17 cellular contexts compared by ENCODE assay signal in genomic region chr21:38492002-38492401, GRCh38.
DNase-seq lines count a peak whose midpoint lies in the region; ATAC-seq, FAIRE-seq and TF ChIP-seq lines count a peak whose summit lies in the region.
"Had no signal": no experiment of that assay in that cellular context is flagged by ENCODE, and none has a peak within 500 bp of the region (broad histone marks: within the 10 kb centered on the region; RNA-seq: fewer than 3 reads in every experiment).

No MANE protein-coding gene starts in this region.

- H3F3A ChIP-seq in Loucy (ENCODE audit: low read depth): no peaks in the 10 kb centered on the region; the same call in 1 of the 2 replicates

- H2AFZ ChIP-seq in Loucy (ENCODE audit: low read length): no peak overlapping the region

- no peaks in the 10 kb centered on the region for H3K9me3 ChIP-seq in Loucy (ENCODE audit: insufficient read depth, low read depth, low read length)
- H3K9me3 ChIP-seq in iPS-20b (ENCODE audit: insufficient read depth, low read depth, low read length): no peaks in the 10 kb centered on the region
- no peaks in the 10 kb centered on the region for H3K9me3 ChIP-seq in tibial artery

- H3K4me1 ChIP-seq in Loucy (ENCODE audit: insufficient read depth, low read length, poor library complexity, severe bottlenecking) (peaks cover 76% of the 10 kb centered on the region), iPS-20b (ENCODE audit: insufficient read depth, low read length) (peaks cover 53% of the 10 kb centered on the region), tibial artery (peaks cover 0 to 97% (median 41%) of the 10 kb centered on the region in 4 donors)

- H3K4me2 ChIP-seq in Loucy (ENCODE audit: low read depth, low read length, poor library complexity, severe bottlenecking): peak overlapping the region; percentile 91
- H3K4me2 ChIP-seq: KMS-11 had no signal

- peaks cover 46% of the 10 kb centered on the region for H4K20me1 ChIP-seq in Loucy (ENCODE audit: insufficient read depth, low read length, poor library complexity, severe bottlenecking)

- DNase-seq in tibial artery: no peak
- DNase-seq in NCI-H2171 treated with DMSO at 0.1 percent for 48 hours (lab: John Stamatoyannopoulos, UW): no peak
- DNase-seq in HTR-8/SVneo (ENCODE audit: insufficient read length, low spot score): no peak
- DNase-seq: CD8-positive, alpha-beta memory T cell; GF-D8; GOT3; MM.1S; NCI-H1105; NCI-H187 treated with DMSO at 0.1 percent for 48 hours; NCI-H446 treated with DMSO at 0.1 percent for 48 hours; NCI-H774; SIG-M5 had no signal

- no peak for FAIRE-seq in HTR-8/SVneo (lab: Jason Lieb, UNC)

- H3K9ac ChIP-seq in Loucy (ENCODE audit: low read depth, low read length, poor library complexity, severe bottlenecking) (peak overlapping the region; percentile 100), iPS-20b (ENCODE audit: low read depth, low read length) (peak overlapping the region; percentile 76; the same call in 1 of the 2 replicates)
- H3K9ac ChIP-seq: KMS-11 had no signal

- no peak for TF ChIP-seq CTCF in Loucy (conservative IDR thresholded peaks at IDR 0.05; ENCODE audit: low read length)
- TF ChIP-seq CTCF in VCaP (conservative IDR thresholded peaks at IDR 0.05): no peak
- TF ChIP-seq CTCF in tibial artery (IDR thresholded peaks at IDR 0.05): no peak

- no peaks in the 10 kb centered on the region for H3K9me2 ChIP-seq in Loucy (replicated peaks; ENCODE audit: low read depth, low read length)

- no peak for ATAC-seq in GM18861 (IDR thresholded peaks at IDR 0.05; ENCODE audit: unreplicated experiment)

- H3K27ac ChIP-seq in VCaP: peak overlapping the region; percentile 73
- peak overlapping the region; percentile 26 for H3K27ac ChIP-seq in iPS-20b (ENCODE audit: low read length)
- H3K27ac ChIP-seq in tibial artery: peak overlapping the region; percentile 62 to 65
- H3K27ac ChIP-seq: KMS-11 had no signal

- H3K4me3 ChIP-seq in Loucy (ENCODE audit: low read length, poor library complexity, severe bottlenecking) (peak overlapping the region; percentile 96), iPS-20b (ENCODE audit: low read length) (no peak overlapping the region), tibial artery (no peak overlapping the region)

- H3K36me3 ChIP-seq in Loucy (ENCODE audit: insufficient read depth, low read length) (peaks cover 53% of the 10 kb centered on the region), iPS-20b (ENCODE audit: insufficient read depth, low read depth, low read length) (no peaks in the 10 kb centered on the region), tibial artery (no peaks in the 10 kb centered on the region)

- H3K79me2 ChIP-seq in Loucy (ENCODE audit: insufficient read depth, low read length): peaks cover 100% of the 10 kb centered on the region

- intact Hi-C loops in tibial artery (cut with DNase I; ENCODE audit: low total_unique reads): no loop called here

- H3K27me3 ChIP-seq in Loucy (ENCODE audit: insufficient read depth, low read length, poor library complexity, severe bottlenecking): no peaks in the 10 kb centered on the region
- no peaks in the 10 kb centered on the region for H3K27me3 ChIP-seq in iPS-20b (ENCODE audit: insufficient read depth, low read length)
- H3K27me3 ChIP-seq in tibial artery: no peaks in the 10 kb centered on the region
